In genomic region chr1:18919949-18920348, GRCh38 we compare ENCODE assay signal across 23 cellular contexts. TPM values are rescaled to one million over a fixed set of nuclear protein-coding genes. Genes with fewer than 3 reads are reported as not detected.
A peak's percentile ranks its signal among the peaks of the same experiment; 100 is the strongest.
DNase-seq lines count a peak whose midpoint lies in the region; ATAC-seq, FAIRE-seq and TF ChIP-seq lines count a peak whose summit lies in the region.
"Had no signal": no experiment of that assay in that cellular context is flagged by ENCODE, and none has a peak within 500 bp of the region (broad histone marks: within the 10 kb centered on the region; RNA-seq: fewer than 3 reads in every experiment).

No MANE protein-coding gene starts in this region.

- H3K9me1 ChIP-seq in K562 (ENCODE audit: control insufficient read depth, insufficient read depth, low read length), result no peaks in the 10 kb centered on the region

- no peak overlapping the region for H4K8ac ChIP-seq in neuronal stem cell (ENCODE audit: low read depth, low read length)

- DNase-seq in HCT116 (ENCODE audit: low read depth, low spot score) (no peak), K562 (ENCODE audit: extremely low read depth in 1 of 4, low spot score in 3 of 4) (no peak), neuronal stem cell (ENCODE audit: low spot score) (no peak), NCI-H226 (no peak), KBM-7 (no peak), left cardiac atrium (no peak)
- DNase-seq in activated naive CD8-positive, alpha-beta T cell treated with anti-CD3 and anti-CD28 coated beads for 36 hours, result no peak
- DNase-seq: 8988T; ACHN; AML-193; BE2C; Caco-2; CD4-positive, CD25-positive, alpha-beta regulatory T cell; CD8-positive, alpha-beta T cell; DMS153; DND-41; GOT3; H7; HCEC 1CT had no signal

- BruUV-seq in HCT116 (replicated peaks; lab: Mats Ljungman, UMichigan) (TSS peak; percentile 33), K562 (replicated peaks; lab: Mats Ljungman, UMichigan) (no TSS peak)

- TF ChIP-seq CTCF in HCT116 (IDR thresholded peaks at IDR 0.05 in 2 of 3, conservative IDR thresholded peaks at IDR 0.05 in 1 of 3; ENCODE audit: borderline replicate concordance in 1 of 3, insufficient read depth in 1 of 3, low read depth in 2 of 3, low read length in 2 of 3) (no peak), K562 (IDR thresholded peaks at IDR 0.05 in 2 of 3, conservative IDR thresholded peaks at IDR 0.05 in 1 of 3; ENCODE audit: insufficient read depth in 2 of 3, low read depth in 1 of 3, low read length in 3 of 3) (no peak)

- peak overlapping the region; percentile 48 for H2BK12ac ChIP-seq in neuronal stem cell (ENCODE audit: low read length)

- peaks cover 3% of the 10 kb centered on the region for H3K36me3 Mint-ChIP-seq in activated naive CD8-positive, alpha-beta T cell treated with anti-CD3 and anti-CD28 coated beads for 36 hours
- H3K36me3 Mint-ChIP-seq: CD4-positive, CD25-positive, alpha-beta regulatory T cell had no signal

- TF ChIP-seq RAD21 in HCT116 (IDR thresholded peaks at IDR 0.05; ENCODE audit: low read depth), result no peak
- TF ChIP-seq RAD21 in K562 (CRISPR knock-in tag; conservative IDR thresholded peaks at IDR 0.05 in 1 of 2, IDR thresholded peaks at IDR 0.05 in 1 of 2), result no peak

- no peaks in the 10 kb centered on the region for H3K9me3 ChIP-seq in BLaER1
- no peaks in the 10 kb centered on the region for H3K9me3 ChIP-seq in HCT116 (ENCODE audit: control insufficient read depth in 1 of 2, insufficient read depth in 1 of 2, low read depth in 1 of 2, low read length in 2 of 2)
- no peaks in the 10 kb centered on the region for H3K9me3 ChIP-seq in K562 (replicated peaks; ENCODE audit: control insufficient read depth, insufficient read depth, low read depth, low read length)
- H3K9me3 ChIP-seq in neuronal stem cell (replicated peaks in 1 of 2; ENCODE audit: control insufficient read depth in 2 of 2, insufficient read depth in 1 of 2, low read depth in 1 of 2, low read length in 2 of 2), result no peaks in the 10 kb centered on the region
- H3K9me3 ChIP-seq: A549, BE2C, Caco-2 had no signal

- no peak overlapping the region for H3K4ac ChIP-seq in neuronal stem cell (ENCODE audit: low read length)

- peak overlapping the region; percentile 65 for H2AK5ac ChIP-seq in neuronal stem cell (ENCODE audit: low read depth, low read length)

- WGBS in K562 (ENCODE audit: insufficient coverage, low coverage, missing lambda C conversion rate), result 14% methylated on average over 12 of the region's 12 CpGs
- WGBS in neuronal stem cell (ENCODE audit: extremely low coverage in 2 of 2, insufficient read length in 2 of 2, insufficient replicate concordance in 1 of 2), 2 donors, result no CpG with 5 or more reads among the region's 12 CpGs

- POLR2A ChIA-PET in HCT116 (lab: Charles Lee), result no interaction called here
- POLR2A ChIA-PET in K562 (lab: Yijun Ruan, JAX), result interaction anchor here (1.2 kb wide), 1 partner anchor 11 kb away, joined by 3 read pairs; no protein-coding TSS in a partner anchor

- no peak for ATAC-seq in HCT116
- ATAC-seq in K562, result no peak
- no peak for ATAC-seq in left cardiac atrium
- ATAC-seq: A549; CD8-positive, alpha-beta T cell had no signal

- H3K27me3 ChIP-seq in BLaER1, result no peaks in the 10 kb centered on the region
- no peaks in the 10 kb centered on the region for H3K27me3 ChIP-seq in HCT116 (ENCODE audit: insufficient read depth, low read length)
- peaks cover 78 to 99% of the 10 kb centered on the region in 2 experiments for H3K27me3 ChIP-seq in K562 (ENCODE audit: control insufficient read depth in 2 of 2, insufficient read depth in 2 of 2, low read length in 2 of 2)
- no peaks in the 10 kb centered on the region for H3K27me3 ChIP-seq in neuronal stem cell (ENCODE audit: control insufficient read depth in 3 of 3, insufficient read depth in 3 of 3, low read depth in 1 of 3, low read length in 3 of 3)
- H3K27me3 ChIP-seq: BE2C had no signal

- H3K27ac Mint-ChIP-seq in activated naive CD8-positive, alpha-beta T cell treated with anti-CD3 and anti-CD28 coated beads for 36 hours, result no peak overlapping the region
- H3K27ac Mint-ChIP-seq: CD4-positive, CD25-positive, alpha-beta regulatory T cell; CD8-positive, alpha-beta T cell had no signal

- peaks cover 37% of the 10 kb centered on the region for H3K79me2 ChIP-seq in HCT116 (ENCODE audit: insufficient read depth, low read length)
- H3K79me2 ChIP-seq in K562 (ENCODE audit: control insufficient read depth, insufficient read depth, low read length), result no peaks in the 10 kb centered on the region

- CTCF ChIA-PET in HCT116 (lab: Charles Lee), result no interaction called here
- CTCF ChIA-PET in K562 (lab: Yijun Ruan, JAX; ENCODE audit: low intra/inter-chr PET ratio), result no interaction called here

- in situ Hi-C loops in K562 (cut with MboI), result no loop called here
- in situ Hi-C loops in KBM-7 (cut with MboI; ENCODE audit: low pct_unique_long_range_greater_than_20kb, low sequenced_read_pairs), result loop anchor here (25.0 kb wide), 1 partner anchor 167 kb away; no protein-coding TSS in a partner anchor

- H3K79me1 ChIP-seq in neuronal stem cell (ENCODE audit: low read depth, low read length), result no peaks in the 10 kb centered on the region

- H3K9ac ChIP-seq in BLaER1 (peak overlapping the region; percentile 41; the same call in 1 of the 2 replicates), HCT116 (ENCODE audit: low read length) (no peak overlapping the region), K562 (ENCODE audit: insufficient read depth in 1 of 2, low read depth in 2 of 2, low read length in 2 of 2) (no peak overlapping the region), neuronal stem cell (ENCODE audit: low read depth, low read length, poor library complexity) (no peak overlapping the region)

- TF ChIP-seq EP300 in K562 (IDR thresholded peaks at IDR 0.05; ENCODE audit: low read length), result no peak

- H3K4me3 ChIP-seq in BLaER1, result no peak overlapping the region
- H3K4me3 ChIP-seq in HCT116 (replicated peaks in 1 of 2; ENCODE audit: low read depth in 1 of 2, low read length in 2 of 2), result no peak overlapping the region
- no peak overlapping the region for H3K4me3 ChIP-seq in K562
- H3K4me3 ChIP-seq in neuronal stem cell (ENCODE audit: low read length in 2 of 2), result no peak overlapping the region
- H3K4me3 ChIP-seq: A549 had no signal

- H4K91ac ChIP-seq in neuronal stem cell (ENCODE audit: low read depth, low read length, poor library complexity), result no peak overlapping the region

- no peak overlapping the region for H3K23ac ChIP-seq in neuronal stem cell (ENCODE audit: low read depth, low read length, poor library complexity)

- intact Hi-C loops in HCT116 (cut with micrococcal nuclease), result no loop called here
- intact Hi-C loops in K562 (cut with micrococcal nuclease), result loop anchor here (5.0 to 10.0 kb wide), 2 partner anchors 147 to 325 kb away; no protein-coding TSS in a partner anchor
- intact Hi-C loops in left cardiac atrium (cut with DNase I), result loop anchor here in 1 of 2 donors (5.0 kb wide), 1 partner anchor 37 kb away; the partner anchor contains the start of gene IFFO2

- H3K4me2 ChIP-seq in BLaER1 (no peak overlapping the region), HCT116 (ENCODE audit: low read length) (no peak overlapping the region), K562 (ENCODE audit: insufficient read depth, low read length) (no peak overlapping the region), neuronal stem cell (ENCODE audit: insufficient read depth, low read length, poor library complexity, severe bottlenecking) (no peak overlapping the region)
- H3K4me2 ChIP-seq: A549 had no signal

- FAIRE-seq in K562 (lab: Jason Lieb, UNC), result no peak
- FAIRE-seq: A549, G401.6, GM12892 had no signal

- H2BK120ac ChIP-seq in neuronal stem cell (ENCODE audit: low read depth, low read length), result no peak overlapping the region

- no peaks in the 10 kb centered on the region for H3K9me2 ChIP-seq in HCT116 (ENCODE audit: insufficient read depth)

- H3K9me3 Mint-ChIP-seq in activated naive CD8-positive, alpha-beta T cell treated with anti-CD3 and anti-CD28 coated beads for 36 hours, result no peaks in the 10 kb centered on the region
- H3K9me3 Mint-ChIP-seq: CD4-positive, CD25-positive, alpha-beta regulatory T cell; CD8-positive, alpha-beta T cell had no signal

- RAD21 ChIA-PET in HCT116 (lab: Charles Lee; ENCODE audit: low non-redundant PET in 1 of 2, low total read pairs in 2 of 2, uncharacterized antibody in 2 of 2, unreplicated experiment in 2 of 2), result no interaction called here

- H3K4me1 ChIP-seq in BLaER1, result peaks cover 38% of the 10 kb centered on the region
- H3K4me1 ChIP-seq in HCT116 (ENCODE audit: control insufficient read depth in 1 of 2, insufficient read depth in 2 of 2, low read length in 2 of 2), result peaks cover 17 to 32% of the 10 kb centered on the region in 2 experiments
- H3K4me1 ChIP-seq in K562 (replicated peaks in 1 of 2; ENCODE audit: control insufficient read depth in 2 of 2, insufficient read depth in 2 of 2, low read length in 2 of 2), result peaks cover 0 to 8% of the 10 kb centered on the region in 2 experiments; a peak in 1 of 5 replicates
- H3K4me1 ChIP-seq in neuronal stem cell (ENCODE audit: control insufficient read depth in 2 of 2, insufficient read depth in 1 of 2, low read depth in 1 of 2, low read length in 2 of 2), result peaks cover 27 to 32% of the 10 kb centered on the region in 2 donors
- H3K4me1 ChIP-seq: BE2C had no signal

- no peak overlapping the region for H3K4me3 Mint-ChIP-seq in activated naive CD8-positive, alpha-beta T cell treated with anti-CD3 and anti-CD28 coated beads for 36 hours
- H3K4me3 Mint-ChIP-seq: CD4-positive, CD25-positive, alpha-beta regulatory T cell; CD8-positive, alpha-beta T cell had no signal

- no peak for TF ChIP-seq POLR2A in HCT116 (IDR thresholded peaks at IDR 0.05; ENCODE audit: borderline replicate concordance, extremely low read depth, insufficient read depth, insufficient read length)
- no peak for TF ChIP-seq POLR2A in K562 (conservative IDR thresholded peaks at IDR 0.05)

- H3K27me3 Mint-ChIP-seq in activated naive CD8-positive, alpha-beta T cell treated with anti-CD3 and anti-CD28 coated beads for 36 hours, result no peaks in the 10 kb centered on the region
- H3K27me3 Mint-ChIP-seq: CD4-positive, CD25-positive, alpha-beta regulatory T cell had no signal

- H3K27ac ChIP-seq in BLaER1 (no peak overlapping the region), HCT116 (ENCODE audit: low read depth, low read length) (no peak overlapping the region), K562 (ENCODE audit: extremely low read depth, low read depth, low read length) (no peak overlapping the region), neuronal stem cell (replicated peaks; ENCODE audit: low read length) (no peak overlapping the region)

- H3K14ac ChIP-seq in neuronal stem cell (ENCODE audit: low read length), result no peak overlapping the region

- peaks cover 18% of the 10 kb centered on the region for H3K4me1 Mint-ChIP-seq in activated naive CD8-positive, alpha-beta T cell treated with anti-CD3 and anti-CD28 coated beads for 36 hours

- peaks cover 61% of the 10 kb centered on the region for H4K20me1 ChIP-seq in BLaER1
- H4K20me1 ChIP-seq in HCT116 (ENCODE audit: insufficient read depth), result no peaks in the 10 kb centered on the region
- peaks cover 19% of the 10 kb centered on the region for H4K20me1 ChIP-seq in K562 (replicated peaks; ENCODE audit: control insufficient read depth, insufficient read depth, low read length)

- peak overlapping the region; percentile 33 for H2BK15ac ChIP-seq in neuronal stem cell (ENCODE audit: low read length)

- no peak overlapping the region for H2AFZ ChIP-seq in HCT116 (ENCODE audit: low read depth, low read length, poor library complexity, severe bottlenecking)
- no peak overlapping the region for H2AFZ ChIP-seq in K562 (ENCODE audit: low read depth, low read length)
- H2AFZ ChIP-seq in neuronal stem cell (ENCODE audit: low read length), result no peak overlapping the region

- H3K18ac ChIP-seq in neuronal stem cell (ENCODE audit: low read length), result peak overlapping the region; percentile 75

- H3K36me3 ChIP-seq in BLaER1 (peaks cover 58% of the 10 kb centered on the region), HCT116 (ENCODE audit: control insufficient read depth in 1 of 2, insufficient read depth in 2 of 2, low read length in 2 of 2) (0 out of 4 replicates have a peak, but pooled peaks cover 0 to 2% of the 10 kb centered on the region in 2 experiments), K562 (ENCODE audit: control insufficient read depth, insufficient read depth, low read length) (no peaks in the 10 kb centered on the region), neuronal stem cell (replicated peaks in 1 of 2; ENCODE audit: control insufficient read depth in 2 of 2, insufficient read depth in 2 of 2, low read length in 2 of 2) (peaks cover 2 to 8% of the 10 kb centered on the region in 2 donors)
- H3K36me3 ChIP-seq: BE2C had no signal

- H2BK5ac ChIP-seq in neuronal stem cell (ENCODE audit: low read length), result no peak overlapping the region

RNA-seq across cellular contexts. Expression of gene ALDH4A1, which starts 17.6 kb away (rescaled TPM):
- total RNA-seq in HCT116 (2021; ENCODE audit: unreplicated experiment), result 12.6 TPM
- polyA plus RNA-seq in HCT116 (2012), result 9.0 and 11.3 TPM in 2 replicates
- 11.2 and 40.7 TPM in 2 replicates for total RNA-seq in K562 (2011; cell fraction: chromatin; rRNA removed; ENCODE audit: low replicate concordance)
- total RNA-seq in K562 (2011; cell fraction: nucleolus; rRNA removed), result 26.5 and 44.0 TPM in 2 replicates
- total RNA-seq in K562 (2011; cell fraction: nucleoplasm; rRNA removed), result 15.6 and 16.3 TPM in 2 replicates
- total RNA-seq in K562 (2014; rRNA removed), result 27.2 and 28.7 TPM in 2 replicates
- total RNA-seq in K562 (2014; rRNA removed; fragmentation: Illumina TruSeq; extraction: Trizol), result 4.8 and 6.7 TPM in 2 replicates
- total RNA-seq in K562 (2015; rRNA removed; fragmentation: Illumina TruSeq; extraction: Trizol), result 16.6 and 17.0 TPM in 2 replicates
- total RNA-seq in K562 (2021), result 29.2 and 31.4 TPM in 2 replicates
- polyA plus RNA-seq in K562 (2011; rRNA removed), result 18.8 and 22.1 TPM in 2 replicates
- polyA plus RNA-seq in K562 (2011; cell fraction: cytosol; rRNA removed), result 19.8 and 47.1 TPM in 2 replicates
- polyA plus RNA-seq in K562 (2011; cell fraction: nucleus; rRNA removed), result 30.2 and 60.5 TPM in 2 replicates
- polyA plus RNA-seq in K562 (2012), result 27.3 and 32.5 TPM in 2 replicates
- polyA plus RNA-seq in K562 (2014; fragmentation: Illumina TruSeq; extraction: Trizol), result 15.2 and 21.6 TPM in 2 replicates
- under 1 TPM; 0.27 to 0.73 TPM for polyA plus RNA-seq in K562 (2014; fragmentation: Nextera tagmentation; extraction: Ambion mirVana)
- 31.2 and 34.3 TPM in 2 replicates for polyA plus RNA-seq in K562 (2014; rRNA removed)
- polyA minus RNA-seq in K562 (2011; rRNA and poly(A)+ RNA removed), result 4.7 and 11.0 TPM in 2 replicates
- polyA minus RNA-seq in K562 (2011; cell fraction: cytosol; rRNA and poly(A)+ RNA removed), result 15.9 and 21.1 TPM in 2 replicates
- polyA minus RNA-seq in K562 (2011; cell fraction: nucleus; rRNA and poly(A)+ RNA removed), result 13.7 and 17.0 TPM in 2 replicates
- polyA plus RNA-seq in neuronal stem cell (2013, experiment 1 of 2), result 11.9 TPM
- polyA plus RNA-seq in neuronal stem cell (2013, experiment 2 of 2), result 11.5 TPM
- total RNA-seq in activated naive CD8-positive, alpha-beta T cell treated with anti-CD3 and anti-CD28 coated beads for 36 hours, result 1 to 10 TPM; 3.9 to 4.7 TPM
- 10 to 100 TPM; 23.4 to 31.2 TPM for total RNA-seq in left cardiac atrium

RNA-seq across cellular contexts. Expression of gene IFFO2, which starts 36.5 kb away (rescaled TPM):
- total RNA-seq in HCT116 (2021; ENCODE audit: unreplicated experiment), result 15.6 TPM
- 11.7 and 15.6 TPM in 2 replicates for polyA plus RNA-seq in HCT116 (2012)
- total RNA-seq in K562 (2011; cell fraction: chromatin; rRNA removed; ENCODE audit: low replicate concordance), result 0.12 TPM in 2 replicates
- 0.13 and 0.17 TPM in 2 replicates for total RNA-seq in K562 (2011; cell fraction: nucleolus; rRNA removed)
- total RNA-seq in K562 (2011; cell fraction: nucleoplasm; rRNA removed), result 0.15 and 0.38 TPM in 2 replicates
- 0.32 and 0.37 TPM in 2 replicates for total RNA-seq in K562 (2014; rRNA removed)
- total RNA-seq in K562 (2014; rRNA removed; fragmentation: Illumina TruSeq; extraction: Trizol), result 0.15 and 0.26 TPM in 2 replicates
- total RNA-seq in K562 (2015; rRNA removed; fragmentation: Illumina TruSeq; extraction: Trizol), result 0.38 and 0.40 TPM in 2 replicates
- total RNA-seq in K562 (2021), result 0.67 and 1.0 TPM in 2 replicates
- 0.20 and 0.49 TPM in 2 replicates for polyA plus RNA-seq in K562 (2011; rRNA removed)
- 0.78 and 0.85 TPM in 2 replicates for polyA plus RNA-seq in K562 (2011; cell fraction: cytosol; rRNA removed)
- 0.15 and 0.47 TPM in 2 replicates for polyA plus RNA-seq in K562 (2011; cell fraction: nucleus; rRNA removed)
- 0.81 and 1.1 TPM in 2 replicates for polyA plus RNA-seq in K562 (2012)
- 0.49 and 0.51 TPM in 2 replicates for polyA plus RNA-seq in K562 (2014; fragmentation: Illumina TruSeq; extraction: Trizol)
- polyA plus RNA-seq in K562 (2014; fragmentation: Nextera tagmentation; extraction: Ambion mirVana), result not detected
- polyA plus RNA-seq in K562 (2014; rRNA removed), result 0.44 and 0.50 TPM in 2 replicates
- polyA minus RNA-seq in K562 (2011; rRNA and poly(A)+ RNA removed), result 0.75 and 0.88 TPM in 2 replicates
- 0.46 and 0.76 TPM in 2 replicates for polyA minus RNA-seq in K562 (2011; cell fraction: cytosol; rRNA and poly(A)+ RNA removed)
- 0.22 and 0.27 TPM in 2 replicates for polyA minus RNA-seq in K562 (2011; cell fraction: nucleus; rRNA and poly(A)+ RNA removed)
- polyA plus RNA-seq in neuronal stem cell (2013, experiment 1 of 2), result 3.4 TPM
- 3.3 TPM for polyA plus RNA-seq in neuronal stem cell (2013, experiment 2 of 2)
- total RNA-seq in activated naive CD8-positive, alpha-beta T cell treated with anti-CD3 and anti-CD28 coated beads for 36 hours, result 10 to 100 TPM; 21.4 to 21.7 TPM
- 1 to 10 TPM; 3.4 to 6.4 TPM for total RNA-seq in left cardiac atrium
